ENCODE assay signal across 8 cellular contexts in genomic region chr12:114684098-114684869, GRCh38. TPM values are rescaled to one million over a fixed set of nuclear protein-coding genes. Genes with fewer than 3 reads are reported as not detected.
DNase-seq lines count a peak whose midpoint lies in the region; ATAC-seq and TF ChIP-seq lines count a peak whose summit lies in the region.

Gene TBX3, minus strand, starts transcription at chr12:114684175. Its CDS starts 975 bp downstream, at chr12:114683200.

- peak within 1 kb of the TSS; percentile 96 for H3K27ac Mint-ChIP-seq in WTC11
- no peak within 1 kb of the TSS for H3K27ac Mint-ChIP-seq in dendritic cell treated with granulocyte-macrophage colony-stimulating factor and Interleukin-4, amounts not matched to agents 40 ng/mL and 50 ng/mL, for 4 days

- peaks cover 98% of the 10 kb centered on the region for H3K27me3 Mint-ChIP-seq in WTC11 (ENCODE audit: low read depth)
- H3K27me3 Mint-ChIP-seq in dendritic cell treated with granulocyte-macrophage colony-stimulating factor and Interleukin-4, amounts not matched to agents 40 ng/mL and 50 ng/mL, for 4 days: peaks cover 98% of the 10 kb centered on the region

- TF ChIP-seq CTCF in GM12875 (IDR thresholded peaks at IDR 0.05; ENCODE audit: borderline replicate concordance, insufficient read depth, low read depth, low read length) (peak; percentile 28; the same call in 1 of the 2 replicates), WTC11 (IDR thresholded peaks at IDR 0.05) (no peak)

- no peaks in the 10 kb centered on the region for H3K9me3 Mint-ChIP-seq in WTC11
- no peaks in the 10 kb centered on the region for H3K9me3 Mint-ChIP-seq in dendritic cell treated with granulocyte-macrophage colony-stimulating factor and Interleukin-4, amounts not matched to agents 40 ng/mL and 50 ng/mL, for 4 days

- ATAC-seq in WTC11: peak; percentile 72
- no peak for ATAC-seq in HG03354 (IDR thresholded peaks at IDR 0.05; ENCODE audit: poor library complexity, severe bottlenecking, unreplicated experiment)
- ATAC-seq in GM21786 (IDR thresholded peaks at IDR 0.05; ENCODE audit: unreplicated experiment): no peak

- H3K4me3 ChIP-seq in GM12875 (ENCODE audit: low read depth, low read length): no peak within 1 kb of the TSS

- no peaks in the 10 kb centered on the region for H3K36me3 Mint-ChIP-seq in WTC11
- no peaks in the 10 kb centered on the region for H3K36me3 Mint-ChIP-seq in dendritic cell treated with granulocyte-macrophage colony-stimulating factor and Interleukin-4, amounts not matched to agents 40 ng/mL and 50 ng/mL, for 4 days (ENCODE audit: low read depth)

- POLR2A ChIA-PET in WTC11 (lab: Charles Lee): interaction anchor here (0.6 to 1.2 kb wide), 4 partner anchors 15 to 63 kb away, joined by 3 to 5 read pairs (median 3); no protein-coding TSS in a partner anchor

- H3K4me3 Mint-ChIP-seq in WTC11: peak within 1 kb of the TSS; percentile 81
- H3K4me3 Mint-ChIP-seq in dendritic cell treated with granulocyte-macrophage colony-stimulating factor and Interleukin-4, amounts not matched to agents 40 ng/mL and 50 ng/mL, for 4 days: peak within 1 kb of the TSS; percentile 71

- CTCF ChIA-PET in WTC11 (lab: Charles Lee): interaction anchor here (0.6 to 2.6 kb wide), 15 partner anchors 9 to 773 kb away, joined by 3 to 24 read pairs (median 6); no protein-coding TSS in a partner anchor

- H3K4me1 Mint-ChIP-seq in WTC11: peaks cover 86% of the 10 kb centered on the region
- H3K4me1 Mint-ChIP-seq in dendritic cell treated with granulocyte-macrophage colony-stimulating factor and Interleukin-4, amounts not matched to agents 40 ng/mL and 50 ng/mL, for 4 days (ENCODE audit: low read depth): peaks cover 24% of the 10 kb centered on the region

- intact Hi-C loops in dendritic cell treated with granulocyte-macrophage colony-stimulating factor and Interleukin-4, amounts not matched to agents 40 ng/mL and 50 ng/mL, for 4 days (cut with micrococcal nuclease): no loop called here

- DNase-seq in NCI-H1694 treated with DMSO at 0.1 percent for 48 hours (lab: John Stamatoyannopoulos, UW) (peak; percentile 51), WTC11 (ENCODE audit: low spot score) (peak; percentile 90), kidney tubule cell (ENCODE audit: low spot score) (peak; percentile 98)
- peak; percentile 23 to 51 for DNase-seq in stimulated activated CD4-positive, alpha-beta T cell treated with anti-CD3 and anti-CD28 coated beads, Interleukin-12 subunit alpha, Interleukin-12 subunit beta, amount 100 ng/mL, for 24 hours (ENCODE audit: low read depth in 2 of 2)

TF ChIP-seq in WTC11, 78 proteins besides CTCF, POLR2A, EP300 and RAD21:
- TF ChIP-seq FOXK1 (CRISPR knock-in tag; IDR thresholded peaks at IDR 0.05) (peak; percentile 77; the same call in 1 of the 2 replicates), MYBL2 (CRISPR knock-in tag; IDR thresholded peaks at IDR 0.05) (no peak), SP1 (CRISPR knock-in tag; conservative IDR thresholded peaks at IDR 0.05) (0 out of 2 replicates have a peak, but pooled peaks have one; percentile 19)

RNA-seq across cellular contexts. Expression of gene TBX3, which starts in this region (rescaled TPM):
- 0.89 to 2.2 TPM (median 0.92 TPM) in 3 replicates for total RNA-seq in WTC11 (2021)

Comparison
In these comparisons a context has a peak if more than half of its experiments do, and no peak if none do; other contexts are left out.
1. DNase-seq: peak in every context shown above with its lines; median percentile 98 in kidney tubule cell; 90 in WTC11; 51 in NCI-H1694 treated with DMSO at 0.1 percent for 48 hours; 37 in stimulated activated CD4-positive, alpha-beta T cell treated with anti-CD3 and anti-CD28 coated beads, Interleukin-12 subunit alpha, Interleukin-12 subunit beta, amount 100 ng/mL, for 24 hours.